28 cellular contexts compared by ENCODE assay signal in genomic region chr12:115574831-115575230, GRCh38.
"Had no signal": no experiment of that assay in that cellular context is flagged by ENCODE, and none has a peak within 500 bp of the region (broad histone marks: within the 10 kb centered on the region; RNA-seq: fewer than 3 reads in every experiment).

No MANE protein-coding gene starts in this region.

- H3K36me3 Mint-ChIP-seq: activated naive CD4-positive, alpha-beta T cell treated with anti-CD3 and anti-CD28 coated beads, Interleukin-2, amount 50 U/mL, for 72 hours had no signal

- H3K9me3 Mint-ChIP-seq: activated T-cell treated with anti-CD3 and anti-CD28 coated beads, Interleukin-2, amount 50 U/mL, for 24 hours; neural crest cell had no signal

- H3K4me3 Mint-ChIP-seq: activated B cell treated with CpG ODN at 0.5 μM for 24 hours; activated CD4-positive, alpha-beta T cell treated with anti-CD3 and anti-CD28 coated beads for 36 hours; activated T-cell treated with anti-CD3 and anti-CD28 coated beads, Interleukin-2, amount 50 U/mL, for 24 hours; activated T-helper 17 cell treated with anti-CD3 and anti-CD28 coated beads, Interleukin-2, amount 50 U/mL, for 72 hours; naive thymus-derived CD4-positive, alpha-beta T cell; neural crest cell had no signal

- H3K27ac ChIP-seq: ascending aorta, brain microvascular endothelial cell, colonic mucosa, esophagus muscularis mucosa, hepatocyte, left lung, right lobe of liver, testis, uterus had no signal

- H3K27me3 ChIP-seq: ascending aorta, brain microvascular endothelial cell, colonic mucosa, hepatocyte, left lung, right lobe of liver, testis, uterus had no signal

- H3K4me1 ChIP-seq: ascending aorta, colonic mucosa, esophagus muscularis mucosa, left lung, right lobe of liver, uterus had no signal

- DNase-seq: activated B cell treated with CpG ODN at 0.5 μM for 24 hours; activated CD4-positive, alpha-beta T cell treated with anti-CD3 and anti-CD28 coated beads for 36 hours; activated CD4-positive, alpha-beta T cell treated with anti-CD3 and anti-CD28 coated beads, Interleukin-2, amount 50 U/mL, for 4 hours; activated CD8-positive, alpha-beta memory T cell treated with anti-CD3 and anti-CD28 coated beads for 24 hours; activated CD8-positive, alpha-beta memory T cell treated with anti-CD3 and anti-CD28 coated beads, Interleukin-2, amount 50 U/mL, for 4 hours; activated T-cell treated with anti-CD3 and anti-CD28 coated beads, Interleukin-2, amount 50 U/mL, for 24 hours; brain microvascular endothelial cell; caudate nucleus; colonic mucosa; glutamatergic neuron; kidney glomerular epithelial cell; left lung; naive thymus-derived CD4-positive, alpha-beta T cell; occipital lobe; right lobe of liver; small intestine; stimulated activated CD4-positive, alpha-beta T cell treated with anti-CD3 and anti-CD28 coated beads, Interleukin-2, amount 100 ng/mL, for 24 hours; stimulated activated naive CD4-positive, alpha-beta T cell; testis; trophoblast cell; uterus had no signal

- H3K4me3 ChIP-seq: ascending aorta, colonic mucosa, esophagus muscularis mucosa, hepatocyte, left lung, lung, right lobe of liver, testis, uterus had no signal

- H3K4me1 Mint-ChIP-seq: activated B cell treated with CpG ODN at 0.5 μM for 24 hours; activated CD4-positive, alpha-beta T cell treated with anti-CD3 and anti-CD28 coated beads for 36 hours; activated T-helper 17 cell treated with anti-CD3 and anti-CD28 coated beads, Interleukin-2, amount 50 U/mL, for 72 hours; naive thymus-derived CD4-positive, alpha-beta T cell had no signal

- H3K36me3 ChIP-seq: ascending aorta, brain microvascular endothelial cell, colonic mucosa, esophagus muscularis mucosa, left lung, right lobe of liver, uterus had no signal

- H3K27me3 Mint-ChIP-seq: activated B cell treated with CpG ODN at 0.5 μM for 24 hours; activated CD4-positive, alpha-beta T cell treated with anti-CD3 and anti-CD28 coated beads for 36 hours; activated T-cell treated with anti-CD3 and anti-CD28 coated beads, Interleukin-2, amount 50 U/mL, for 24 hours; activated T-helper 17 cell treated with anti-CD3 and anti-CD28 coated beads, Interleukin-2, amount 50 U/mL, for 72 hours had no signal

- H3K9me3 ChIP-seq: ascending aorta, colonic mucosa, esophagus muscularis mucosa, left lung, right lobe of liver, testis, uterus had no signal

- H3K27ac Mint-ChIP-seq: activated B cell treated with CpG ODN at 0.5 μM for 24 hours; activated CD4-positive, alpha-beta T cell treated with anti-CD3 and anti-CD28 coated beads for 36 hours; activated naive CD4-positive, alpha-beta T cell treated with anti-CD3 and anti-CD28 coated beads, Interleukin-2, amount 50 U/mL, for 72 hours; activated T-cell treated with anti-CD3 and anti-CD28 coated beads, Interleukin-2, amount 50 U/mL, for 24 hours; activated T-helper 17 cell treated with anti-CD3 and anti-CD28 coated beads, Interleukin-2, amount 50 U/mL, for 72 hours; naive thymus-derived CD4-positive, alpha-beta T cell had no signal

- ATAC-seq: activated CD4-positive, alpha-beta T cell treated with anti-CD3 and anti-CD28 coated beads for 36 hours; activated naive CD4-positive, alpha-beta T cell treated with anti-CD3 and anti-CD28 coated beads, Interleukin-2, amount 50 U/mL, for 72 hours; activated T-helper 17 cell treated with anti-CD3 and anti-CD28 coated beads, Interleukin-2, amount 50 U/mL, for 72 hours; left lung; naive thymus-derived CD4-positive, alpha-beta T cell; right lobe of liver had no signal
